1 cellular context compared by ENCODE assay signal in genomic region chr6:142820336-142821016, GRCh38.
TF ChIP-seq lines count a peak whose summit lies in the region.

No MANE protein-coding gene starts in this region.

TF ChIP-seq in GM12878, 131 proteins besides CTCF, POLR2A, EP300 and RAD21 (continued from another document):
- TF ChIP-seq ZNF592 (IDR thresholded peaks at IDR 0.05) (0 out of 2 replicates have a peak, but pooled peaks have one; percentile 46), CBX3 (IDR thresholded peaks at IDR 0.05; ENCODE audit: borderline replicate concordance, low read depth) (no peak), BACH1 (IDR thresholded peaks at IDR 0.05; ENCODE audit: borderline replicate concordance) (no peak), CHD4 (IDR thresholded peaks at IDR 0.05) (no peak), JUNB (IDR thresholded peaks at IDR 0.05) (no peak), ZNF384 (IDR thresholded peaks at IDR 0.05; ENCODE audit: borderline replicate concordance, low read depth, low read length) (no peak), HSF1 (IDR thresholded peaks at IDR 0.05; ENCODE audit: low read depth, low read length) (no peak)
